8 cellular contexts compared by ENCODE assay signal in the genomic region with DNA sequence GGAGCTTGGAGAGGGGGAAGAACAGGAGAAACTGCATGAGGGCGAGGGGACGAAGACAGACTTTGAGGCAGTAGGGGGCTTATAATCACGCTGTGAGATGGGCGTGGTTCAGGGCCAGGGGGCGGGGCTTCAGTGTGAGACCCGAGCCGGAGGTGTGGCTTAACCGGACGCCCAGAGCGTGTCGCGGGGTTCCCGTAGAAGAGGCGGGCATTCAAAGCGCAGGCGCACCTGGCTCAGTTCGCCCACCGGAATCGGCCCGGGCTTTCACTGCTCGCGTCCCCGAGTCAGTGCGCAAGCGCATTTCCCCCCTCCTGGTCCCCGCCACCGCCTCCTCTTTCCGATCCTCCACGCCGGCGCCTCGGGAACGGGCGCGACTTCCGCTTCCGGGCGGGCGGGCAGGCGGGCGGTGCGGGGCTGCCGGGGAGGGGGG. TPM values are rescaled to one million over a fixed set of nuclear protein-coding genes. Genes with fewer than 3 reads are reported as not detected.
A peak's percentile ranks its signal among the peaks of the same experiment; 100 is the strongest.
DNase-seq lines count a peak whose midpoint lies in the region; ATAC-seq and TF ChIP-seq lines count a peak whose summit lies in the region.

No MANE protein-coding gene starts in this region.

- H3K4me3 ChIP-seq in HAP-1, result peak overlapping the region; percentile 56
- H3K4me3 ChIP-seq in MG63, result peak overlapping the region; percentile 80

- peak overlapping the region; percentile 93 for H3K4me3 Mint-ChIP-seq in neural crest cell
- peak overlapping the region; percentile 86 to 91 for H3K4me3 Mint-ChIP-seq in stimulated activated naive CD8-positive, alpha-beta T cell treated with anti-CD3 and anti-CD28 coated beads, Interleukin-15, amount 100 ng/mL, for 72 hours

- H3K36me3 Mint-ChIP-seq in neural crest cell (ENCODE audit: low read depth), result peaks cover 7% of the 10 kb centered on the region

- peak overlapping the region; percentile 56 for H3K9ac ChIP-seq in ES-I3 (ENCODE audit: low read depth, low read length)

- H3K4me1 ChIP-seq in ES-I3 (ENCODE audit: insufficient read depth, low read length), result no peaks in the 10 kb centered on the region
- peaks cover 10% of the 10 kb centered on the region for H3K4me1 ChIP-seq in HAP-1

- H3K27ac Mint-ChIP-seq in neural crest cell (ENCODE audit: unreplicated experiment), result peak overlapping the region; percentile 92
- H3K27ac Mint-ChIP-seq in stimulated activated naive CD8-positive, alpha-beta T cell treated with anti-CD3 and anti-CD28 coated beads, Interleukin-15, amount 100 ng/mL, for 72 hours, result peak overlapping the region; percentile 73 to 93

- no peaks in the 10 kb centered on the region for H3K27me3 Mint-ChIP-seq in neural crest cell (ENCODE audit: low read depth)
- H3K27me3 Mint-ChIP-seq in stimulated activated naive CD8-positive, alpha-beta T cell treated with anti-CD3 and anti-CD28 coated beads, Interleukin-15, amount 100 ng/mL, for 72 hours, result no peaks in the 10 kb centered on the region

- DNase-seq in HAP-1 (ENCODE audit: low spot score in 2 of 2) (peak; percentile 98 to 100), MG63 (peak; percentile 99), fibroblast of the conjunctiva (ENCODE audit: low read depth) (peak; percentile 95), neural crest cell (ENCODE audit: low read depth, low spot score) (peak; percentile 99)
- DNase-seq in activated effector memory CD4-positive, alpha-beta T cell treated with Interleukin-2 at 50 U/mL for 16 hours, result peak; percentile 95
- DNase-seq in stimulated activated naive CD8-positive, alpha-beta T cell treated with anti-CD3 and anti-CD28 coated beads, Interleukin-15, amount 100 ng/mL, for 72 hours, result peak; percentile 98 to 99

- peak; percentile 84 for ATAC-seq in stimulated activated naive CD8-positive, alpha-beta T cell treated with anti-CD3 and anti-CD28 coated beads, Interleukin-15, amount 100 ng/mL, for 72 hours

- H3K4me1 Mint-ChIP-seq in neural crest cell, result peaks cover 50% of the 10 kb centered on the region
- peaks cover 66% of the 10 kb centered on the region for H3K4me1 Mint-ChIP-seq in stimulated activated naive CD8-positive, alpha-beta T cell treated with anti-CD3 and anti-CD28 coated beads, Interleukin-15, amount 100 ng/mL, for 72 hours

- H3K9me3 ChIP-seq in ES-I3 (ENCODE audit: control insufficient read depth, insufficient read depth, low read length) (no peaks in the 10 kb centered on the region), HAP-1 (no peaks in the 10 kb centered on the region), MG63 (peaks cover 7% of the 10 kb centered on the region; the same call in 1 of the 2 replicates)

- in situ Hi-C loops in HAP-1 (cut with MboI; ENCODE audit: low sequenced_read_pairs), result no loop called here

- H3K36me3 ChIP-seq in ES-I3 (ENCODE audit: insufficient read depth, low read length) (peaks cover 14% of the 10 kb centered on the region; the same call in 1 of the 2 replicates), HAP-1 (replicated peaks) (peaks cover 7% of the 10 kb centered on the region), MG63 (peaks cover 27% of the 10 kb centered on the region)

- H3K27me3 ChIP-seq in HAP-1 (ENCODE audit: low read depth) (no peaks in the 10 kb centered on the region), MG63 (no peaks in the 10 kb centered on the region)

- no peaks in the 10 kb centered on the region for H3K9me3 Mint-ChIP-seq in neural crest cell
- H3K9me3 Mint-ChIP-seq in stimulated activated naive CD8-positive, alpha-beta T cell treated with anti-CD3 and anti-CD28 coated beads, Interleukin-15, amount 100 ng/mL, for 72 hours, result no peaks in the 10 kb centered on the region

- peak; percentile 59; the same call in 1 of the 2 replicates for TF ChIP-seq POLR2A in Raji (IDR thresholded peaks at IDR 0.05; ENCODE audit: insufficient read depth, low read depth, low read length)

- TF ChIP-seq CTCF in neural crest cell (conservative IDR thresholded peaks at IDR 0.05), result no peak

RNA-seq across cellular contexts. Expression of a gene that starts 0.2 kb away (rescaled TPM):
- 0.66 and 0.69 TPM in 2 replicates for total RNA-seq in MG63 (2014; rRNA removed; shearing (Covaris generic); ENCODE audit: low replicate concordance)
- total RNA-seq in neural crest cell, result 20.3 TPM in 2 replicates

RNA-seq across cellular contexts. Expression of a gene that starts 5.1 kb away (rescaled TPM):
- 7.9 and 22.4 TPM in 2 replicates for total RNA-seq in MG63 (2014; rRNA removed; shearing (Covaris generic); ENCODE audit: low replicate concordance)
- 6.1 and 6.7 TPM in 2 replicates for total RNA-seq in neural crest cell

RNA-seq across cellular contexts. Expression of a gene that starts 5.9 kb away (rescaled TPM):
- 2.9 and 4.0 TPM in 2 replicates for total RNA-seq in MG63 (2014; rRNA removed; shearing (Covaris generic); ENCODE audit: low replicate concordance)
- 31.6 and 31.8 TPM in 2 replicates for total RNA-seq in neural crest cell

RNA-seq across cellular contexts. Expression of a gene that starts 19.1 kb away (rescaled TPM):
- total RNA-seq in MG63 (2014; rRNA removed; shearing (Covaris generic); ENCODE audit: low replicate concordance), result 9.0 and 12.6 TPM in 2 replicates
- 11.0 and 12.4 TPM in 2 replicates for total RNA-seq in neural crest cell

RNA-seq across cellular contexts. Expression of a gene that starts 24.6 kb away (rescaled TPM):
- total RNA-seq in MG63 (2014; rRNA removed; shearing (Covaris generic); ENCODE audit: low replicate concordance), result 7.2 and 8.6 TPM in 2 replicates
- total RNA-seq in neural crest cell, result 28.2 and 29.1 TPM in 2 replicates

Comparison
In these comparisons a context has a peak if more than half of its experiments do, and no peak if none do; other contexts are left out.
1. Peak in every context shown above with its lines: DNase-seq, ATAC-seq and H3K4me3 ChIP-seq.
2. RNA of a gene that starts 0.2 kb away (total RNA-seq): 20.3 TPM in neural crest cell; 0.66 to 0.69 TPM in MG63; every median in the first group is over 10 times any median in the second.